Comparison of ENCODE assay signal across 19 cellular contexts in genomic region chr10:106960812-106961211, GRCh38.
"Had no signal": no experiment of that assay in that cellular context is flagged by ENCODE, and none has a peak within 500 bp of the region (broad histone marks: within the 10 kb centered on the region; RNA-seq: fewer than 3 reads in every experiment).

No MANE protein-coding gene starts in this region.

- H2AFZ ChIP-seq: hepatocyte had no signal

- H3K36me3 ChIP-seq: ovary, right atrium auricular region, thyroid gland, upper lobe of left lung, uterus had no signal

- H3K27ac ChIP-seq: coronary artery, foreskin keratinocyte, hepatocyte, ovary, right atrium auricular region, thyroid gland, uterus had no signal

- H3K4me3 ChIP-seq: coronary artery, hepatocyte, mucosa of descending colon, ovary, right atrium auricular region, smooth muscle cell, thyroid gland, upper lobe of left lung, uterus had no signal

- H3K9me3 ChIP-seq: mucosa of descending colon, ovary, right atrium auricular region, thyroid gland, upper lobe of left lung, uterus had no signal

- DNase-seq: effector CD4-positive, alpha-beta T cell; endodermal cell; erythroblast; foreskin keratinocyte; head of caudate nucleus; mammary epithelial cell; mucosa of descending colon; naive thymus-derived CD8-positive, alpha-beta T cell; nucleus accumbens; ovary; stimulated activated CD4-positive, alpha-beta T cell treated with anti-CD3 and anti-CD28 coated beads, Interleukin-2, amount 100 ng/mL, for 48 hours; stimulated activated naive CD4-positive, alpha-beta T cell treated with Interleukin-2 at 50 U/mL for 16 hours; thyroid gland; uterus had no signal

- H3K27me3 ChIP-seq: foreskin keratinocyte, hepatocyte, ovary, right atrium auricular region, thyroid gland, upper lobe of left lung, uterus had no signal

- H3K4me1 ChIP-seq: foreskin keratinocyte, right atrium auricular region, thyroid gland, upper lobe of left lung, uterus had no signal

- H3K4me2 ChIP-seq: hepatocyte, smooth muscle cell had no signal

- H3K79me2 ChIP-seq: hepatocyte had no signal
